ENCODE assay signal across 21 cellular contexts in genomic region chr13:99041337-99041736, GRCh38.
DNase-seq lines count a peak whose midpoint lies in the region; ATAC-seq, FAIRE-seq and TF ChIP-seq lines count a peak whose summit lies in the region.
"Had no signal": no experiment of that assay in that cellular context is flagged by ENCODE, and none has a peak within 500 bp of the region (broad histone marks: within the 10 kb centered on the region; RNA-seq: fewer than 3 reads in every experiment).

No MANE protein-coding gene starts in this region.

- FAIRE-seq in H54 (lab: Jason Lieb, UNC) = peak; percentile 6
- FAIRE-seq: A549, TTC549 had no signal

- TF ChIP-seq CTCF in thyroid gland (IDR thresholded peaks at IDR 0.05) = no peak
- TF ChIP-seq CTCF in smooth muscle cell (IDR thresholded peaks at IDR 0.05; ENCODE audit: borderline replicate concordance, insufficient read depth, poor library complexity, severe bottlenecking) = no peak

- H3F3A ChIP-seq in smooth muscle cell (ENCODE audit: low read depth) = peaks cover 5% of the 10 kb centered on the region

- H3K79me2 ChIP-seq in smooth muscle cell (ENCODE audit: low read depth) = no peaks in the 10 kb centered on the region

- H3K36me3 ChIP-seq in thyroid gland = no peaks in the 10 kb centered on the region
- no peaks in the 10 kb centered on the region for H3K36me3 ChIP-seq in smooth muscle cell (ENCODE audit: low read depth)

- peak overlapping the region in 2 of 3 donors; percentile 24 to 27 for H3K27ac ChIP-seq in thyroid gland
- no peak overlapping the region for H3K27ac ChIP-seq in smooth muscle cell (ENCODE audit: low read depth)
- H3K27ac ChIP-seq: A549 had no signal

- no peak overlapping the region for H3K9ac ChIP-seq in smooth muscle cell (ENCODE audit: low read depth)

- no peaks in the 10 kb centered on the region for H3K36me3 Mint-ChIP-seq in activated T-cell treated with anti-CD3 and anti-CD28 coated beads, Interleukin-2, amount 50 U/mL, for 72 hours (ENCODE audit: insufficient read depth in 2 of 2)
- peaks cover 7% of the 10 kb centered on the region for H3K36me3 Mint-ChIP-seq in activated naive CD8-positive, alpha-beta T cell

- peaks cover 14 to 28% of the 10 kb centered on the region in 2 donors for H3K4me1 ChIP-seq in thyroid gland
- no peaks in the 10 kb centered on the region for H3K4me1 ChIP-seq in smooth muscle cell (ENCODE audit: low read depth)

- H3K27me3 Mint-ChIP-seq in activated T-cell treated with anti-CD3 and anti-CD28 coated beads, Interleukin-2, amount 50 U/mL, for 72 hours (ENCODE audit: low read depth) = no peaks in the 10 kb centered on the region
- H3K27me3 Mint-ChIP-seq in activated naive CD8-positive, alpha-beta T cell = no peaks in the 10 kb centered on the region

- peaks cover 9% of the 10 kb centered on the region for H4K20me1 ChIP-seq in smooth muscle cell (ENCODE audit: low read depth)

- H3K9me3 Mint-ChIP-seq in activated T-cell treated with anti-CD3 and anti-CD28 coated beads, Interleukin-2, amount 50 U/mL, for 72 hours = no peaks in the 10 kb centered on the region
- no peaks in the 10 kb centered on the region for H3K9me3 Mint-ChIP-seq in activated naive CD8-positive, alpha-beta T cell (ENCODE audit: low read depth)

- intact Hi-C loops in thyroid gland (cut with DNase I) = no loop called here

- 91 to 92% methylated on average over 1 of the region's 1 CpG for WGBS in thyroid gland, 2 donors
- WGBS in smooth muscle cell (ENCODE audit: low lambda C conversion rate) = 81% methylated on average over 1 of the region's 1 CpG

- H3K9me3 ChIP-seq in thyroid gland = no peaks in the 10 kb centered on the region
- H3K9me3 ChIP-seq in smooth muscle cell (replicated peaks; ENCODE audit: low read depth) = no peaks in the 10 kb centered on the region
- H3K9me3 ChIP-seq: A549, body of pancreas had no signal

- no peak for ATAC-seq in activated T-cell treated with anti-CD3 and anti-CD28 coated beads, Interleukin-2, amount 50 U/mL, for 72 hours (replicated peaks in 1 of 2)
- ATAC-seq: A549, body of pancreas, Panc1 had no signal

- H3K4me1 Mint-ChIP-seq in activated T-cell treated with anti-CD3 and anti-CD28 coated beads, Interleukin-2, amount 50 U/mL, for 72 hours (ENCODE audit: low read depth) = peaks cover 72% of the 10 kb centered on the region
- H3K4me1 Mint-ChIP-seq in activated naive CD8-positive, alpha-beta T cell (ENCODE audit: low read depth) = peaks cover 84% of the 10 kb centered on the region

- H3K4me3 Mint-ChIP-seq in activated T-cell treated with anti-CD3 and anti-CD28 coated beads, Interleukin-2, amount 50 U/mL, for 72 hours = peak overlapping the region in 1 of 2 donors; percentile 34
- peak overlapping the region; percentile 20 for H3K4me3 Mint-ChIP-seq in activated naive CD8-positive, alpha-beta T cell

- TF ChIP-seq POLR2A in H54 (IDR thresholded peaks at IDR 0.05; ENCODE audit: low read depth, low read length) = no peak
- no peak for TF ChIP-seq POLR2A in thyroid gland (IDR thresholded peaks at IDR 0.05)

- no peak for DNase-seq in activated T-cell treated with anti-CD3 and anti-CD28 coated beads, Interleukin-2, amount 50 U/mL, for 72 hours
- DNase-seq in activated T-cell treated with anti-CD3 and anti-CD28 coated beads for 4 hours (no peak), H54 (ENCODE audit: insufficient read length, low spot score) (no peak), thyroid gland (no peak), kidney tubule cell (ENCODE audit: low spot score) (no peak), smooth muscle cell (lab: John Stamatoyannopoulos, UW; ENCODE audit: unreplicated experiment) (no peak)
- DNase-seq in effector CD4-positive, alpha-beta T cell = no peak
- DNase-seq: activated CD4-positive, alpha-beta T cell treated with anti-CD3 and anti-CD28 coated beads for 1 hour; body of pancreas; KBM-7; kidney glomerular epithelial cell; MM.1S; NCI-H1436; NCI-H2107; NK-92 treated with Interleukin-12 subunit alpha and Interleukin-12 subunit beta, amount 100 ng/mL, for 24 hours; SHP77 treated with DMSO at 0.1 percent for 48 hours; T-helper 1 cell had no signal

- H2AFZ ChIP-seq in smooth muscle cell (ENCODE audit: low read depth) = no peak overlapping the region

- H3K27ac Mint-ChIP-seq in activated T-cell treated with anti-CD3 and anti-CD28 coated beads, Interleukin-2, amount 50 U/mL, for 72 hours = peak overlapping the region; percentile 12
- peak overlapping the region; percentile 58 for H3K27ac Mint-ChIP-seq in activated naive CD8-positive, alpha-beta T cell

- H3K27me3 ChIP-seq in thyroid gland = no peaks in the 10 kb centered on the region
- H3K27me3 ChIP-seq in smooth muscle cell (ENCODE audit: low read depth) = no peaks in the 10 kb centered on the region
- H3K27me3 ChIP-seq: body of pancreas had no signal

- no peak overlapping the region for H3K4me2 ChIP-seq in smooth muscle cell
- H3K4me2 ChIP-seq: A549 had no signal

- H3K4me3 ChIP-seq in thyroid gland (replicated peaks in 1 of 3) (no peak overlapping the region), smooth muscle cell (no peak overlapping the region)
- H3K4me3 ChIP-seq: A549, body of pancreas had no signal
